ENCODE assay signal across 13 cellular contexts in genomic region chr3:20047940-20048339, GRCh38. TPM values are rescaled to one million over a fixed set of nuclear protein-coding genes. Genes with fewer than 3 reads are reported as not detected.
DNase-seq lines count a peak whose midpoint lies in the region; ATAC-seq and TF ChIP-seq lines count a peak whose summit lies in the region.
"Had no signal": no experiment of that assay in that cellular context is flagged by ENCODE, and none has a peak within 500 bp of the region (broad histone marks: within the 10 kb centered on the region; RNA-seq: fewer than 3 reads in every experiment).

No MANE protein-coding gene starts in this region.

- peak overlapping the region; percentile 6 to 52 for H3K27ac ChIP-seq in ascending aorta
- H3K27ac ChIP-seq in muscle layer of duodenum (ENCODE audit: low read length), result peak overlapping the region; percentile 68
- peak overlapping the region; percentile 26 to 39 for H3K27ac ChIP-seq in tibial artery
- no peak overlapping the region for H3K27ac ChIP-seq in foreskin keratinocyte

- H3K36me3 Mint-ChIP-seq in activated T-cell treated with anti-CD3 and anti-CD28 coated beads, Interleukin-2, amount 50 U/mL, for 72 hours (ENCODE audit: insufficient read depth in 2 of 2), result no peaks in the 10 kb centered on the region

- TF ChIP-seq CTCF in ascending aorta (IDR thresholded peaks at IDR 0.05) (no peak), tibial artery (IDR thresholded peaks at IDR 0.05) (no peak), foreskin keratinocyte (conservative IDR thresholded peaks at IDR 0.05) (no peak)

- H3K4me1 Mint-ChIP-seq in activated T-cell treated with anti-CD3 and anti-CD28 coated beads, Interleukin-2, amount 50 U/mL, for 72 hours (ENCODE audit: low read depth), result peaks cover 81% of the 10 kb centered on the region

- H3K4me1 ChIP-seq in ascending aorta, result peaks cover 4 to 27% of the 10 kb centered on the region in 2 donors
- peaks cover 11 to 26% of the 10 kb centered on the region in 2 donors for H3K4me1 ChIP-seq in muscle layer of duodenum (ENCODE audit: control insufficient read depth in 1 of 2, insufficient read depth in 2 of 2, low read length in 2 of 2)
- H3K4me1 ChIP-seq in tibial artery, result peaks cover 0 to 46% (median 31%) of the 10 kb centered on the region in 4 donors
- peaks cover 11% of the 10 kb centered on the region for H3K4me1 ChIP-seq in foreskin keratinocyte

- no peak for ATAC-seq in activated T-cell treated with anti-CD3 and anti-CD28 coated beads, Interleukin-2, amount 50 U/mL, for 72 hours (replicated peaks in 1 of 2)
- ATAC-seq in foreskin keratinocyte (no peak), HG02759 (IDR thresholded peaks at IDR 0.05; ENCODE audit: unreplicated experiment) (no peak)

- H3K36me3 ChIP-seq in ascending aorta (no peaks in the 10 kb centered on the region), muscle layer of duodenum (ENCODE audit: control insufficient read depth in 1 of 2, insufficient read depth in 2 of 2, low read length in 2 of 2) (no peaks in the 10 kb centered on the region), tibial artery (no peaks in the 10 kb centered on the region)
- H3K36me3 ChIP-seq: ovary had no signal

- intact Hi-C loops in ascending aorta (cut with DNase I) (loop anchor here (10.0 kb wide), 1 partner anchor 623 kb away; no protein-coding TSS in a partner anchor), tibial artery (cut with DNase I; ENCODE audit: low total_unique reads) (loop anchor here (10.0 kb wide), 1 partner anchor 47 kb away; no protein-coding TSS in a partner anchor)

- H3K9me3 Mint-ChIP-seq in activated T-cell treated with anti-CD3 and anti-CD28 coated beads, Interleukin-2, amount 50 U/mL, for 72 hours, result no peaks in the 10 kb centered on the region

- DNase-seq in activated T-cell treated with anti-CD3 and anti-CD28 coated beads, Interleukin-2, amount 50 U/mL, for 72 hours, result no peak
- no peak for DNase-seq in activated T-cell treated with anti-CD3 and anti-CD28 coated beads, Interleukin-2, amount 50 U/mL, for 1 hour
- no peak for DNase-seq in ascending aorta (ENCODE audit: low spot score in 2 of 2)
- DNase-seq in tibial artery, result no peak
- DNase-seq in GM19238 (ENCODE audit: insufficient read length, low spot score), result no peak
- no peak for DNase-seq in foreskin keratinocyte
- DNase-seq: NCI-H1105 treated with DMSO at 0.1 percent for 48 hours, NCI-H774, ovary had no signal

- peak overlapping the region in 1 of 2 donors; percentile 66 for H3K4me3 Mint-ChIP-seq in activated T-cell treated with anti-CD3 and anti-CD28 coated beads, Interleukin-2, amount 50 U/mL, for 72 hours

- H3K27ac Mint-ChIP-seq in activated T-cell treated with anti-CD3 and anti-CD28 coated beads, Interleukin-2, amount 50 U/mL, for 72 hours, result peak overlapping the region; percentile 70

- H3K27me3 ChIP-seq in ascending aorta (no peaks in the 10 kb centered on the region), muscle layer of duodenum (ENCODE audit: low read depth, low read length) (no peaks in the 10 kb centered on the region), tibial artery (no peaks in the 10 kb centered on the region), foreskin keratinocyte (no peaks in the 10 kb centered on the region)
- H3K27me3 ChIP-seq: ovary had no signal

- H3K9me3 ChIP-seq in ascending aorta (no peaks in the 10 kb centered on the region), muscle layer of duodenum (ENCODE audit: control insufficient read depth in 1 of 2, low read length in 2 of 2) (no peaks in the 10 kb centered on the region), tibial artery (no peaks in the 10 kb centered on the region)
- H3K9me3 ChIP-seq: ovary had no signal

- H3K27me3 Mint-ChIP-seq in activated T-cell treated with anti-CD3 and anti-CD28 coated beads, Interleukin-2, amount 50 U/mL, for 72 hours (ENCODE audit: low read depth), result no peaks in the 10 kb centered on the region

- H3K4me3 ChIP-seq in ascending aorta (peak overlapping the region; percentile 7 to 45), muscle layer of duodenum (ENCODE audit: low read depth in 1 of 2, low read length in 2 of 2) (peak overlapping the region; percentile 26 to 32), tibial artery (peak overlapping the region in 1 of 2 donors; percentile 18)
- H3K4me3 ChIP-seq: ovary had no signal

RNA-seq across cellular contexts. Expression of gene KAT2B, which starts 7.7 kb away (rescaled TPM):
- 10 to 100 TPM; 26.7 to 37.3 TPM for total RNA-seq in activated T-cell treated with anti-CD3 and anti-CD28 coated beads, Interleukin-2, amount 50 U/mL, for 72 hours
- 10.5 TPM for total RNA-seq in ascending aorta
- 4.5 and 6.9 TPM in 2 replicates for total RNA-seq in foreskin keratinocyte
- 0.95 and 1.2 TPM in 2 replicates for polyA plus RNA-seq in foreskin keratinocyte

RNA-seq across cellular contexts. Expression of gene PP2D1, which starts 35.9 kb away (rescaled TPM):
- total RNA-seq in activated T-cell treated with anti-CD3 and anti-CD28 coated beads, Interleukin-2, amount 50 U/mL, for 72 hours, result not detected
- total RNA-seq in ascending aorta (not detected), foreskin keratinocyte (not detected in 2 replicates)
- not detected in 2 replicates for polyA plus RNA-seq in foreskin keratinocyte
- total RNA-seq: epithelial cell of proximal tubule, kidney epithelial cell, ovary had no signal
- polyA plus RNA-seq: ovary had no signal
